Comparison of ENCODE assay signal across 8 cellular contexts in genomic region chr11:35304393-35304790, GRCh38.
DNase-seq lines count a peak whose midpoint lies in the region; ATAC-seq and TF ChIP-seq lines count a peak whose summit lies in the region.

No MANE protein-coding gene starts in this region.

- ATAC-seq in heart left ventricle (peak in 2 of 4 donors; percentile 14 to 31), aorta (ENCODE audit: low FRiP score) (peak; percentile 56), GM19397 (IDR thresholded peaks at IDR 0.05; ENCODE audit: unreplicated experiment) (no peak)

- no peaks in the 10 kb centered on the region for H3K9me3 ChIP-seq in heart left ventricle
- H3K9me3 ChIP-seq in aorta (ENCODE audit: control insufficient read depth, low read length) = no peaks in the 10 kb centered on the region

- H3K36me3 ChIP-seq in heart left ventricle (no peaks in the 10 kb centered on the region), aorta (ENCODE audit: control insufficient read depth in 1 of 2, insufficient read depth in 2 of 2, low read length in 1 of 2) (no peaks in the 10 kb centered on the region)

- intact Hi-C loops in heart left ventricle (cut with DNase I) (loop anchor here in 4 of 10 donors (10.0 kb wide), 3 partner anchors 60 to 380 kb away; no protein-coding TSS in a partner anchor), cardiac septum (cut with DNase I) (no loop called here), aorta (cut with DNase I) (no loop called here), head of caudate nucleus (cut with DNase I) (no loop called here)

- H3K27ac ChIP-seq in heart left ventricle (peak overlapping the region in 11 of 12 donors; percentile 10 to 95 (median 40)), adipose tissue (ENCODE audit: low read depth, low read length) (peak overlapping the region; percentile 4), aorta (ENCODE audit: low read depth in 1 of 2, low read length in 2 of 2) (no peak overlapping the region)

- DNase-seq in heart left ventricle (no peak), cardiac septum (ENCODE audit: low spot score) (no peak), kidney tubule cell (ENCODE audit: low spot score) (peak; percentile 56), aorta (no peak), head of caudate nucleus (no peak), NCI-H510A treated with DMSO at 0.1 percent for 48 hours (lab: John Stamatoyannopoulos, UW) (no peak)

- TF ChIP-seq CTCF in heart left ventricle (IDR thresholded peaks at IDR 0.05) = no peak

- H3K4me3 ChIP-seq in heart left ventricle (no peak overlapping the region), aorta (ENCODE audit: low read length in 2 of 2) (no peak overlapping the region)

- H3K4me1 ChIP-seq in heart left ventricle (peaks cover 0 to 59% (median 2%) of the 10 kb centered on the region in 12 donors), aorta (ENCODE audit: control insufficient read depth in 1 of 2, insufficient read depth in 2 of 2, low read length in 2 of 2) (peaks cover 0 to 4% of the 10 kb centered on the region in 2 donors)

- no peak for TF ChIP-seq POLR2A in heart left ventricle (IDR thresholded peaks at IDR 0.05)

- WGBS in heart left ventricle, 4 donors = 78 to 93% (median 84%) methylated on average over 2 of the region's 2 CpGs
- WGBS in adipose tissue, 3 donors = 34 to 89% (median 41%) methylated on average over 2 of the region's 2 CpGs
- 94 to 97% methylated on average over 2 of the region's 2 CpGs for WGBS in aorta, 2 donors

- no peaks in the 10 kb centered on the region for H3K27me3 ChIP-seq in heart left ventricle
- H3K27me3 ChIP-seq in aorta (ENCODE audit: control insufficient read depth in 1 of 2, insufficient read depth in 2 of 2, low read length in 1 of 2) = no peaks in the 10 kb centered on the region

Comparison
In these comparisons a context has a peak if more than half of its experiments do, and no peak if none do; other contexts are left out.
1. H3K27ac ChIP-seq: peak in heart left ventricle (11 of 12) and adipose tissue (single experiment); none in aorta (0 of 2).